Comparison of ENCODE assay signal across 8 cellular contexts in genomic region chr17:14068542-14069250, GRCh38. TPM values are rescaled to one million over a fixed set of nuclear protein-coding genes. Genes with fewer than 3 reads are reported as not detected.
DNase-seq lines count a peak whose midpoint lies in the region; ATAC-seq and TF ChIP-seq lines count a peak whose summit lies in the region.

No MANE protein-coding gene starts in this region.

- TF ChIP-seq RAD21 in SK-N-SH (IDR thresholded peaks at IDR 0.05; ENCODE audit: low read length): no peak

- no peaks in the 10 kb centered on the region for H3F3A ChIP-seq in SK-N-SH (replicated peaks; ENCODE audit: insufficient read depth)

- intact Hi-C loops in right cardiac atrium (cut with DNase I): no loop called here

- H3K4me3 Mint-ChIP-seq in stimulated activated naive B cell treated with anti-CD40 and anti-IgM and Interleukin-4, amounts not matched to agents 10 μg/mL and 1 μg/mL and 100 μg/mL, for 72 hours: peak overlapping the region; percentile 95 to 97

- 5% methylated on average over 20 of the region's 25 CpGs for WGBS in SK-N-SH (ENCODE audit: low lambda C conversion rate)
- 21% methylated on average over 25 of the region's 25 CpGs for WGBS in right cardiac atrium

- H4K20me1 ChIP-seq in SK-N-SH (ENCODE audit: insufficient read depth): no peaks in the 10 kb centered on the region

- H3K27ac ChIP-seq in SK-N-SH (ENCODE audit: low read depth in 2 of 2, low read length in 1 of 2) (peak overlapping the region; percentile 12 to 58; a peak in 2 of 4 replicates), right cardiac atrium (ENCODE audit: low read length) (peak overlapping the region; percentile 34)

- ATAC-seq in GM18498 (IDR thresholded peaks at IDR 0.05; ENCODE audit: unreplicated experiment) (peak; percentile 14), HG02588 (IDR thresholded peaks at IDR 0.05; ENCODE audit: unreplicated experiment) (peak; percentile 13), right cardiac atrium (no peak)
- peak; percentile 8 to 32 for ATAC-seq in stimulated activated naive B cell treated with anti-CD40 and anti-IgM and Interleukin-4, amounts not matched to agents 10 μg/mL and 1 μg/mL and 100 μg/mL, for 72 hours (replicated peaks)

- peaks cover 5 to 18% of the 10 kb centered on the region in 2 experiments for H3K36me3 ChIP-seq in SK-N-SH (replicated peaks in 1 of 2; ENCODE audit: control insufficient read depth in 1 of 2, insufficient read depth in 2 of 2, low read length in 1 of 2)

- peak overlapping the region; percentile 98 to 99 for H3K4me3 ChIP-seq in SK-N-SH (ENCODE audit: low read depth in 2 of 2, low read length in 1 of 2)
- peak overlapping the region; percentile 80 for H3K4me3 ChIP-seq in right cardiac atrium (ENCODE audit: low read length)

- H3K9me2 ChIP-seq in SK-N-SH: no peaks in the 10 kb centered on the region

- H3K4me1 Mint-ChIP-seq in stimulated activated naive B cell treated with anti-CD40 and anti-IgM and Interleukin-4, amounts not matched to agents 10 μg/mL and 1 μg/mL and 100 μg/mL, for 72 hours: peaks cover 26 to 35% of the 10 kb centered on the region in 2 donors

- CTCF ChIA-PET in SK-N-SH (lab: Yijun Ruan, JAX): interaction anchor here (1.2 kb wide), 1 partner anchor 10 kb away, joined by 3 read pairs; no protein-coding TSS in a partner anchor

- POLR2A ChIA-PET in SK-N-SH (lab: Yijun Ruan, JAX): no interaction called here

- no peak for TF ChIP-seq EP300 in SK-N-SH (IDR thresholded peaks at IDR 0.05; ENCODE audit: borderline replicate concordance in 1 of 2, low read depth in 1 of 2, low read length in 1 of 2)

- peak overlapping the region; percentile 91 for H3K4me2 ChIP-seq in SK-N-SH

- H3K9ac ChIP-seq in SK-N-SH: peak overlapping the region; percentile 93; the same call in 1 of the 2 replicates

- peak overlapping the region; percentile 98 for H3K27ac Mint-ChIP-seq in stimulated activated naive B cell treated with anti-CD40 and anti-IgM and Interleukin-4, amounts not matched to agents 10 μg/mL and 1 μg/mL and 100 μg/mL, for 72 hours

- DNase-seq in SK-N-SH (no peak), right cardiac atrium (no peak), HUDEP-2 (lab: John Stamatoyannopoulos, UW; ENCODE audit: unreplicated experiment in 76 of 76) (no peak)
- DNase-seq in stimulated activated naive B cell treated with anti-CD40 and anti-IgM and Interleukin-4, amounts not matched to agents 10 μg/mL and 1 μg/mL and 100 μg/mL, for 72 hours: no peak
- no peak for DNase-seq in activated effector memory CD4-positive, alpha-beta T cell treated with anti-CD3 and anti-CD28 coated beads, Interleukin-2, amount 50 U/mL, for 16 hours
- DNase-seq in stimulated activated naive CD4-positive, alpha-beta T cell treated with Interleukin-2 at 50 U/mL for 16 hours (lab: John Stamatoyannopoulos, UW): no peak

- no peaks in the 10 kb centered on the region for H3K27me3 Mint-ChIP-seq in stimulated activated naive B cell treated with anti-CD40 and anti-IgM and Interleukin-4, amounts not matched to agents 10 μg/mL and 1 μg/mL and 100 μg/mL, for 72 hours

- H2AFZ ChIP-seq in SK-N-SH (ENCODE audit: low read depth): peak overlapping the region; percentile 98

- H3K27me3 ChIP-seq in SK-N-SH (ENCODE audit: insufficient read depth): no peaks in the 10 kb centered on the region
- H3K27me3 ChIP-seq in right cardiac atrium (ENCODE audit: control insufficient read depth, insufficient read depth): no peaks in the 10 kb centered on the region

- peaks cover 6 to 8% of the 10 kb centered on the region in 2 experiments; a peak in 3 of 4 replicates for H3K4me1 ChIP-seq in SK-N-SH (ENCODE audit: control insufficient read depth in 1 of 2, insufficient read depth in 2 of 2, low read depth in 1 of 2, low read length in 1 of 2)
- no peaks in the 10 kb centered on the region for H3K4me1 ChIP-seq in right cardiac atrium (ENCODE audit: control insufficient read depth, insufficient read depth, low read length)

- H3K9me3 ChIP-seq in SK-N-SH (no peaks in the 10 kb centered on the region), right cardiac atrium (ENCODE audit: control insufficient read depth, low read length) (no peaks in the 10 kb centered on the region)

- peaks cover 15 to 32% of the 10 kb centered on the region in 2 donors for H3K36me3 Mint-ChIP-seq in stimulated activated naive B cell treated with anti-CD40 and anti-IgM and Interleukin-4, amounts not matched to agents 10 μg/mL and 1 μg/mL and 100 μg/mL, for 72 hours

- no peak for TF ChIP-seq CTCF in SK-N-SH (IDR thresholded peaks at IDR 0.05)

- peaks cover 2 to 3% of the 10 kb centered on the region in 2 donors for H3K9me3 Mint-ChIP-seq in stimulated activated naive B cell treated with anti-CD40 and anti-IgM and Interleukin-4, amounts not matched to agents 10 μg/mL and 1 μg/mL and 100 μg/mL, for 72 hours

- peaks cover 93% of the 10 kb centered on the region for H3K79me2 ChIP-seq in SK-N-SH (ENCODE audit: insufficient read depth)

TF ChIP-seq in SK-N-SH, 30 proteins besides CTCF, POLR2A, EP300 and RAD21 (continues in another document):
- TF ChIP-seq TEAD4 (IDR thresholded peaks at IDR 0.05; ENCODE audit: borderline replicate concordance, insufficient read depth): no peak
- TF ChIP-seq SMC3 (IDR thresholded peaks at IDR 0.05; ENCODE audit: low read depth, low read length): no peak
- no peak for TF ChIP-seq MAX (IDR thresholded peaks at IDR 0.05; ENCODE audit: low read depth)
- no peak for TF ChIP-seq FOXJ3 (CRISPR knock-in tag; IDR thresholded peaks at IDR 0.05)
- no peak for TF ChIP-seq TAF1 (IDR thresholded peaks at IDR 0.05; ENCODE audit: borderline replicate concordance, low read depth, low read length)
- no peak for TF ChIP-seq FOXM1 (IDR thresholded peaks at IDR 0.05; ENCODE audit: low read depth)
- TF ChIP-seq YY1 (IDR thresholded peaks at IDR 0.05; ENCODE audit: low read depth): no peak
- no peak for TF ChIP-seq FOSL2 (IDR thresholded peaks at IDR 0.05; ENCODE audit: borderline replicate concordance, low read depth)
- no peak for TF ChIP-seq NRF1 (IDR thresholded peaks at IDR 0.05; ENCODE audit: low read depth, low read length)
- no peak for TF ChIP-seq ZBTB33 (IDR thresholded peaks at IDR 0.05; ENCODE audit: borderline replicate concordance, low read depth)
- no peak for TF ChIP-seq PBX3 (IDR thresholded peaks at IDR 0.05)
- TF ChIP-seq RCOR1 (IDR thresholded peaks at IDR 0.05; ENCODE audit: low read length): no peak
- TF ChIP-seq POLR2AphosphoS5 (IDR thresholded peaks at IDR 0.05; ENCODE audit: low read depth, low read length): no peak
- TF ChIP-seq MEF2A (IDR thresholded peaks at IDR 0.05; ENCODE audit: borderline replicate concordance, low read depth): no peak
- no peak for TF ChIP-seq MXI1 (IDR thresholded peaks at IDR 0.05; ENCODE audit: low read depth, low read length)
- no peak for TF ChIP-seq GABPA (IDR thresholded peaks at IDR 0.05; ENCODE audit: low read depth)
- TF ChIP-seq GATA2 (CRISPR knock-in tag; IDR thresholded peaks at IDR 0.05): no peak

RNA-seq across cellular contexts. Expression of gene COX10, which starts 0.6 kb away (rescaled TPM):
- polyA plus RNA-seq in SK-N-SH (2012; rRNA removed) (8.7 and 11.4 TPM in 2 replicates), right cardiac atrium (17.9 TPM)
- 9.2 and 10.9 TPM in 2 replicates for polyA plus RNA-seq in SK-N-SH (2012; cell fraction: cytosol; rRNA removed)
- 8.2 and 8.9 TPM in 2 replicates for polyA plus RNA-seq in SK-N-SH (2012; cell fraction: nucleus; rRNA removed)
- total RNA-seq in right cardiac atrium: 10 to 100 TPM; 27.8 to 40.2 (median 34.9) TPM

Comparison
In these comparisons a context has a peak if more than half of its experiments do, and no peak if none do; other contexts are left out.
1. ATAC-seq: peak in GM18498 (single experiment), HG02588 (single experiment) and stimulated activated naive B cell treated with anti-CD40 and anti-IgM and Interleukin-4, amounts not matched to agents 10 μg/mL and 1 μg/mL and 100 μg/mL, for 72 hours (2 of 2); none in right cardiac atrium (0 of 2).